8 cellular contexts compared by ENCODE assay signal in the genomic region with DNA sequence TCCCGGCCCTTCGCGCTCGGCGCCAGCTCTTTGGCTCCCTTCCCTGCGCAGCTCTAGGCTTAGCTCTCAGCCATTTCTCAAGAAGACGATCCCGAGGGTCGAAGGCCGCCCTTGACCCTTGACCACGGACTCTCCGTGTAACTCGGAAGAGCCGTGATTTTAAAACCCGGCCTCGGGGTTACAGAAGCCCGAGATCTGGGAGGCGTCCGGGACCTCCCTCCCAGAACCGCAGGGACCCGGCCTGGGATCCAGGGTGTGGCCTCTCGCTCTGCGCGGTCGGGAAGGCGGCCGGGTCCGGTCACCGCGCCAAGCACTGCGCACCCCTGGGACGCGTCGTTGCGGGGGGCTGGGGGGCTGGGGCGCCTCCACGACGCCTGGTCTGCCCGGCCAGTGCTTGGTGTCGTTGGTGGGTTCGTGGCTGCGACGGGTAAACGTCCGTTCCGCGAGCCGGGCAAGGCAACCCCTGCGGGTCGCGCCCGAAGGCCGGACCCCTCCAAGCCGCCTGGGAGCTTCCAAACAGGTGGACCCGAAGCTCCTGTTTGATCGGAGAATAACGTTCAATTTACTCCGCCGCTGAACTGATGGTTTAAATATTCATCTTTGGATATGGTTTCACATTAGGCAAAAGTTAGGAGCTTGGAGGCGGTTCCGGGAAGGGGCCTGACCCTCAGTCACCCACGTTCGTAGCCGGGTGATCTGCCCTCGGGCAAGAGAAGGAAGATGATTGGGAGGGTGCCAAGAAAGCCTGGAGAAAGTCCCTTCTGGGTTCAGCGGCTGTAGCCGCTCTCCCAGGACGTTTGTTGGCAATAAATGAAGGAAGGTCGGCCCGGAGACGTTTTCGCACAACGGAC. TPM values are rescaled to one million over a fixed set of nuclear protein-coding genes. Genes with fewer than 3 reads are reported as not detected.
DNase-seq lines count a peak whose midpoint lies in the region; ATAC-seq and TF ChIP-seq lines count a peak whose summit lies in the region.
"Not testable (repeated sequence)": the region's sequence is repeated elsewhere in the genome, so short reads cannot be mapped to it uniquely, and the experiment has no call there.

No MANE protein-coding gene starts in this region.

- not testable (repeated sequence) for H3K9ac ChIP-seq in MM.1S (ENCODE audit: low read length)

- H3K27me3 ChIP-seq in MM.1S (replicated peaks; ENCODE audit: insufficient read depth, low read length), result not testable (repeated sequence)
- H3K27me3 ChIP-seq in dorsolateral prefrontal cortex (peaks cover 4 to 83% (median 53%) of the 10 kb centered on the region in 45 donors), neuron (ENCODE audit: insufficient read depth, low read length) (peaks cover 46% of the 10 kb centered on the region), suprapubic skin (peaks cover 68% of the 10 kb centered on the region)

- peak overlapping the region; percentile 29; the same call in 1 of the 2 replicates for H3K4me3 ChIP-seq in MM.1S (ENCODE audit: low read length)
- peak overlapping the region in 45 of 59 donors; percentile 21 to 68 (median 45) for H3K4me3 ChIP-seq in dorsolateral prefrontal cortex
- peak overlapping the region; percentile 36; the same call in 1 of the 2 replicates for H3K4me3 ChIP-seq in iPS-18c (ENCODE audit: insufficient read depth, low read depth, low read length)
- peak overlapping the region; percentile 38 for H3K4me3 ChIP-seq in neuron (ENCODE audit: low read length)
- peak overlapping the region; percentile 59 for H3K4me3 ChIP-seq in suprapubic skin

- H3K27me3 Mint-ChIP-seq in activated CD8-positive, alpha-beta T cell treated with anti-CD3 and anti-CD28 coated beads, Interleukin-2, amount 10 ng/mL, durations not matched to agents 7 days and 5 days (ENCODE audit: low read depth), result peaks cover 38% of the 10 kb centered on the region

- H3K9me3 ChIP-seq in MM.1S (replicated peaks; ENCODE audit: insufficient read depth, low read length); iPS-18c (ENCODE audit: control insufficient read depth, insufficient read depth, low read length); neuron (ENCODE audit: low read length); suprapubic skin: not testable (repeated sequence)

- not testable (repeated sequence) for H3K9me3 Mint-ChIP-seq in activated CD8-positive, alpha-beta T cell treated with anti-CD3 and anti-CD28 coated beads, Interleukin-2, amount 10 ng/mL, durations not matched to agents 7 days and 5 days (ENCODE audit: insufficient read depth)

- not testable (repeated sequence) for H3K79me2 ChIP-seq in MM.1S (ENCODE audit: low read length)

- not testable (repeated sequence) for H3K36me3 Mint-ChIP-seq in activated CD8-positive, alpha-beta T cell treated with anti-CD3 and anti-CD28 coated beads, Interleukin-2, amount 10 ng/mL, durations not matched to agents 7 days and 5 days (ENCODE audit: low read depth)

- not testable (repeated sequence) for H3K36me3 ChIP-seq in MM.1S (replicated peaks; ENCODE audit: insufficient read depth, low read length); neuron (ENCODE audit: insufficient read depth, low read length); suprapubic skin

- TF ChIP-seq EP300 in suprapubic skin (IDR thresholded peaks at IDR 0.05), result not testable (repeated sequence)

- CTCF ChIA-PET in activated CD8-positive, alpha-beta T cell treated with anti-CD3 and anti-CD28 coated beads, Interleukin-2, amount 10 ng/mL, durations not matched to agents 7 days and 5 days (lab: Charles Lee), result not testable (repeated sequence)

- TF ChIP-seq POLR2A in suprapubic skin (IDR thresholded peaks at IDR 0.05), result not testable (repeated sequence)

- H3K4me2 ChIP-seq in MM.1S (ENCODE audit: low read depth, low read length), result peak overlapping the region; percentile 50; the same call in 1 of the 2 replicates

- POLR2A ChIA-PET in activated CD8-positive, alpha-beta T cell treated with anti-CD3 and anti-CD28 coated beads, Interleukin-2, amount 10 ng/mL, durations not matched to agents 7 days and 5 days (lab: Charles Lee), result not testable (repeated sequence)

- not testable (repeated sequence) for H3F3A ChIP-seq in MM.1S (ENCODE audit: insufficient read depth, low read length)

- H3K27ac ChIP-seq in MM.1S (ENCODE audit: low read length); suprapubic skin: not testable (repeated sequence)
- H3K27ac ChIP-seq in dorsolateral prefrontal cortex, result peak overlapping the region in 1 of 59 donors; percentile 36

- H2AFZ ChIP-seq in MM.1S (ENCODE audit: low read length) (peak overlapping the region; percentile 48; the same call in 1 of the 2 replicates), neuron (ENCODE audit: low read depth, low read length) (peak overlapping the region; percentile 88)

- peaks cover 27% of the 10 kb centered on the region for H3K4me1 Mint-ChIP-seq in activated CD8-positive, alpha-beta T cell treated with anti-CD3 and anti-CD28 coated beads, Interleukin-2, amount 10 ng/mL, durations not matched to agents 7 days and 5 days (ENCODE audit: low read depth)

- H3K9me2 ChIP-seq in MM.1S (replicated peaks; ENCODE audit: insufficient read depth, low read length), result not testable (repeated sequence)

- DNase-seq in DMS79 (lab: John Stamatoyannopoulos, UW), result peak; percentile 13
- DNase-seq in MM.1S; activated CD8-positive, alpha-beta T cell treated with anti-CD3 and anti-CD28 coated beads, Interleukin-2, amount 10 ng/mL, durations not matched to agents 7 days and 5 days; dorsolateral prefrontal cortex; suprapubic skin (ENCODE audit: low spot score in 2 of 2): not testable (repeated sequence)

- intact Hi-C loops in dorsolateral prefrontal cortex (cut with DNase I), result not testable (repeated sequence)

- H4K20me1 ChIP-seq in MM.1S (ENCODE audit: insufficient read depth, low read length), result not testable (repeated sequence)

- peak; percentile 14 for ATAC-seq in GM21737 (IDR thresholded peaks at IDR 0.05; ENCODE audit: unreplicated experiment)
- ATAC-seq in activated CD8-positive, alpha-beta T cell treated with anti-CD3 and anti-CD28 coated beads, Interleukin-2, amount 10 ng/mL, durations not matched to agents 7 days and 5 days, result peak; percentile 45

- H3K4me1 ChIP-seq in MM.1S (ENCODE audit: low read length); neuron (ENCODE audit: insufficient read depth, low read length): not testable (repeated sequence)
- H3K4me1 ChIP-seq in suprapubic skin, result peaks cover 32% of the 10 kb centered on the region

- H3K27ac Mint-ChIP-seq in activated CD8-positive, alpha-beta T cell treated with anti-CD3 and anti-CD28 coated beads, Interleukin-2, amount 10 ng/mL, durations not matched to agents 7 days and 5 days, result peak overlapping the region; percentile 22

- not testable (repeated sequence) for TF ChIP-seq CTCF in MM.1S (IDR thresholded peaks at IDR 0.05; ENCODE audit: low read length); dorsolateral prefrontal cortex (IDR thresholded peaks at IDR 0.05 in 54 of 56, conservative IDR thresholded peaks at IDR 0.05 in 2 of 56; ENCODE audit: low read depth in 1 of 56, partially characterized antibody in 56 of 56); suprapubic skin (IDR thresholded peaks at IDR 0.05)

- H3K4me3 Mint-ChIP-seq in activated CD8-positive, alpha-beta T cell treated with anti-CD3 and anti-CD28 coated beads, Interleukin-2, amount 10 ng/mL, durations not matched to agents 7 days and 5 days, result peak overlapping the region; percentile 69

- WGBS in suprapubic skin, result 2% methylated on average over 24 of the region's 73 CpGs

RNA-seq across cellular contexts. Expression of a gene that starts 3.7 kb away (rescaled TPM):
- total RNA-seq in activated CD8-positive, alpha-beta T cell treated with anti-CD3 and anti-CD28 coated beads, Interleukin-2, amount 10 ng/mL, durations not matched to agents 7 days and 5 days, result under 1 TPM in 1 of 2 experiments, not detected in 1; 0.52 TPM
- 1 to 10 TPM in 58 of 120 experiments, under 1 TPM in 57, not detected in 5; 0.25 to 2.6 (median 1.0) TPM for total RNA-seq in dorsolateral prefrontal cortex
- total RNA-seq in suprapubic skin, result not detected
